15 cellular contexts compared by ENCODE assay signal in the genomic region with DNA sequence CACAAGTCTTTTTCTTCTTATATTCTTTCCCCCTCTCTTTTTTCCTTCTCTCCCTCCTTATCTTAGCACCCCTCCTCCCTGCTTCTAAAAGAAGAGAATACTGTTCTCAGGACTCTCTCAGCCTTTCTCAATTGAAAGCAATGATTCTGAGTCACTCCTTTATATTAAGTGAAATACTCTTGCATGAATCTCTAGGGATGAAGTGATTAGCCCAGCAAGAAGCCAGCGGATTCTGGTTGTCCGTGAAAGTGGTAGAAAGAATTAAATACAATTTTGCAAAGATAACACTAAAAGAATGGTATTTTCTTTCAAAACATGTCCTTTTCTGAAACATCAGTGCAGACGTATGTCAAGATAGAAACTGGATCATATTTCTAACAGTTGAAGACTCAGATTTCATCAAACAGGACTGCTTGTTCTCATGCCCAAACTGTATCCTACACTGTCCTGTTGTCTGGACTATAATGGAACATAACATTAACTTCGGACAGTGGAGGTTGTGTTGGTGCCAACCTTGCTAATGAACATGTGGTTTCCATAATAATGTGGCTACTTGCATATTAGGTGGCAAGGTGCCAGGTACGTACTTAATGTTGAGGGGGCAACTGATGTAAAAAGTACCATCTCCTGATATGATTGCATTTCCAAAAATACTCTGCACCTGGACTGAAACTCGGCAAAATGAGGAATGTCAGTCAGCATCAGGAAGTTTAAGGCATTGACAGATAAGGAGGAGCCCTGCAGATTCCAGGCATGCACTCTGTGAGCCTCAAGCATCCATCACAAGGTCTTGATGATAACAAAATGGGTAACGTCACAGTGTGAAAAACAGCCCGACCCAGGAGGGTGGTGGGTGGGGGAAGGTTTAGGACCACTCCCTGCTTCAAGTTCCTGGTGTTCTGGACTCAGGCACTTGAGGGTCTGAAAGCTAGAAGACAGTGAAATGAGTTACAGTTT.
A peak's percentile ranks its signal among the peaks of the same experiment; 100 is the strongest.
DNase-seq lines count a peak whose midpoint lies in the region; ATAC-seq, FAIRE-seq and TF ChIP-seq lines count a peak whose summit lies in the region.
"Had no signal": no experiment of that assay in that cellular context is flagged by ENCODE, and none has a peak within 500 bp of the region (broad histone marks: within the 10 kb centered on the region; RNA-seq: fewer than 3 reads in every experiment).

No MANE protein-coding gene starts in this region.

- peak overlapping the region; percentile 21 for H2AFZ ChIP-seq in astrocyte (ENCODE audit: low read depth, low read length)
- H2AFZ ChIP-seq: GM23338 had no signal

- no peaks in the 10 kb centered on the region for H3K27me3 Mint-ChIP-seq in astrocyte (ENCODE audit: low read depth, unreplicated experiment)

- no peak overlapping the region for H3K9ac ChIP-seq in astrocyte (ENCODE audit: low read length)
- H3K9ac ChIP-seq: KMS-11 had no signal

- H3K9me3 ChIP-seq in astrocyte (ENCODE audit: insufficient read depth, low read depth, low read length), result no peaks in the 10 kb centered on the region
- H3K9me3 ChIP-seq: testis had no signal

- H3K4me2 ChIP-seq in astrocyte (ENCODE audit: low read length), result peak overlapping the region; percentile 44
- H3K4me2 ChIP-seq: GM23338, KMS-11 had no signal

- no peaks in the 10 kb centered on the region for H3K27me3 ChIP-seq in astrocyte (ENCODE audit: insufficient read depth, low read length)
- H3K27me3 ChIP-seq: dorsolateral prefrontal cortex, testis had no signal

- no peak for TF ChIP-seq CTCF in astrocyte (IDR thresholded peaks at IDR 0.05; ENCODE audit: insufficient read depth, low read depth, low read length)

- peaks cover 2% of the 10 kb centered on the region for H3K9me3 Mint-ChIP-seq in astrocyte (ENCODE audit: unreplicated experiment)
- H3K9me3 Mint-ChIP-seq: GM23338, nephron progenitor cell had no signal

- no peaks in the 10 kb centered on the region for H4K20me1 ChIP-seq in astrocyte (ENCODE audit: insufficient read depth, low read length)

- no peak for FAIRE-seq in astrocyte (lab: Jason Lieb, UNC)

- H3K27ac ChIP-seq in astrocyte (ENCODE audit: low read depth, low read length), result no peak overlapping the region
- H3K27ac ChIP-seq: KMS-11, testis, WERI-Rb-1 had no signal

- H3K27ac Mint-ChIP-seq in astrocyte (ENCODE audit: unreplicated experiment), result no peak overlapping the region
- H3K27ac Mint-ChIP-seq: GM23338, nephron progenitor cell had no signal

- peaks cover 2% of the 10 kb centered on the region for H3K4me1 ChIP-seq in astrocyte (ENCODE audit: insufficient read depth, low read length)
- H3K4me1 ChIP-seq: testis had no signal

- no peak for ATAC-seq in GM19395 (IDR thresholded peaks at IDR 0.05; ENCODE audit: unreplicated experiment)
- ATAC-seq: GM23338 had no signal

- H3K79me2 ChIP-seq in astrocyte (ENCODE audit: insufficient read depth, low read length), result no peaks in the 10 kb centered on the region

- H3K36me3 Mint-ChIP-seq in astrocyte (ENCODE audit: low read depth, unreplicated experiment), result no peaks in the 10 kb centered on the region

- DNase-seq in NCI-H1105 (lab: John Stamatoyannopoulos, UW), result peak; percentile 23
- peak; percentile 36 for DNase-seq in astrocyte (ENCODE audit: low read depth)
- DNase-seq in hepatic stellate cell (ENCODE audit: low spot score), result peak; percentile 13
- peak; percentile 63 for DNase-seq in skeletal muscle cell (ENCODE audit: low read depth)
- no peak for DNase-seq in NCI-H510A (lab: John Stamatoyannopoulos, UW)
- no peak for DNase-seq in GOT3 (lab: John Stamatoyannopoulos, UW)
- DNase-seq: dorsolateral prefrontal cortex, GF-D8, NCI-H187, nephron progenitor cell, testis, WERI-Rb-1 had no signal

- H3K4me1 Mint-ChIP-seq in astrocyte (ENCODE audit: low read depth, unreplicated experiment), result peaks cover 8% of the 10 kb centered on the region

- H3K4me3 Mint-ChIP-seq in astrocyte (ENCODE audit: unreplicated experiment), result no peak overlapping the region
- H3K4me3 Mint-ChIP-seq: GM23338, nephron progenitor cell had no signal

- H3K36me3 ChIP-seq in astrocyte (ENCODE audit: insufficient read depth, low read length), result no peaks in the 10 kb centered on the region
- H3K36me3 ChIP-seq: WERI-Rb-1 had no signal

- H3K4me3 ChIP-seq in astrocyte (ENCODE audit: insufficient read depth, low read depth, low read length) (no peak overlapping the region), skeletal muscle cell (ENCODE audit: low read depth, low read length) (no peak overlapping the region)
- H3K4me3 ChIP-seq: GM23338, testis had no signal

Comparison
In these comparisons a context has a peak if more than half of its experiments do, and no peak if none do; other contexts are left out.
1. DNase-seq: peak in NCI-H1105 (single experiment), astrocyte (single experiment), hepatic stellate cell (single experiment) and skeletal muscle cell (single experiment); none in NCI-H510A (single experiment) and GOT3 (single experiment).